In the genomic region with DNA sequence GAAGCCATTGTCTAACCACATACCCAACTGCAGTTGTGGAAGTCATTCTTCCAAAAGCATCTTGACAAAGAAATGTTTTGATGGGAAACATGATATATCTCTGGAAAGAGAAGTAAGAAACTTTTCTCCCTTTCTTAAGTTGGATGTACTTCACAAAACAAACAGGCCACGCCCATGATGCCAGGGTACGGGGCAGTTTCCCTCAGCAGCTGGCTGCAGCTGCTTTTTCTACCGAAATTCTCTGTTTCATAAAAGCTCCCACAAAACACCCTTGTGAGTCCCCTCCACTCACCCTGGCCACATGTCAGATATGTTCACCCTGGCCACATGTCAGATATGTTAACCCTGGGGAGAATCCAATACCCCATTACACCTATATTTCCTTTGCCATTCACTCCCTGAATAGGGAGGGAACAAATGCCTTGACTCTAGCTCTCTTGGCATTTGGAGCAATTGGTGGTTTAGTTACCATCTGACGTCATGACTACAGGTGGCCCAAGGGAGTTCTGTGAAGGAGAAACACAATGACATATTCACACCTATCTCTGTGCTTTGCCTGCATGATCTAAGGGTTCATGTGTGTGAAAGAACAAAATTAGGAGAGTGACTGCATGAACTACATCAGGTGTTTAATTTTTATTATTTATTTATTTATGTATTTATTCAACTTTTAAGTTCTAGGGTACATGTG, we compare ENCODE assay signal across 17 cellular contexts.
A peak's percentile ranks its signal among the peaks of the same experiment; 100 is the strongest.
DNase-seq lines count a peak whose midpoint lies in the region; ATAC-seq and TF ChIP-seq lines count a peak whose summit lies in the region.
"Had no signal": no experiment of that assay in that cellular context is flagged by ENCODE, and none has a peak within 500 bp of the region (broad histone marks: within the 10 kb centered on the region; RNA-seq: fewer than 3 reads in every experiment).

No MANE protein-coding gene starts in this region.

- peak overlapping the region; percentile 89 for H2BK120ac ChIP-seq in mesenchymal stem cell (ENCODE audit: low read depth, low read length)

- H3K4ac ChIP-seq in mesenchymal stem cell (ENCODE audit: low read depth in 1 of 2, low read length in 2 of 2), result no peak overlapping the region

- peak overlapping the region in 1 of 2 experiments; percentile 62 for H3K18ac ChIP-seq in mesenchymal stem cell (ENCODE audit: low read depth in 1 of 2, low read length in 2 of 2)

- H3K36me3 ChIP-seq in OCI-LY1 (ENCODE audit: insufficient read depth, low read length) (peaks cover 22% of the 10 kb centered on the region), mesenchymal stem cell (ENCODE audit: control insufficient read depth in 1 of 2, insufficient read depth in 2 of 2, low read depth in 1 of 2, low read length in 2 of 2) (peaks cover 4 to 6% of the 10 kb centered on the region in 2 experiments), vagina (no peaks in the 10 kb centered on the region), gastrocnemius medialis (no peaks in the 10 kb centered on the region)

- H3K9me3 ChIP-seq in OCI-LY1 (ENCODE audit: low read length) (no peaks in the 10 kb centered on the region), mesenchymal stem cell (ENCODE audit: control insufficient read depth, low read length) (no peaks in the 10 kb centered on the region), vagina (no peaks in the 10 kb centered on the region), gastrocnemius medialis (no peaks in the 10 kb centered on the region)

- H3K9ac ChIP-seq in OCI-LY1 (ENCODE audit: low read length) (no peak overlapping the region), mesenchymal stem cell (ENCODE audit: low read length) (no peak overlapping the region)

- H2BK5ac ChIP-seq in mesenchymal stem cell (ENCODE audit: low read depth, low read length, poor library complexity, severe bottlenecking), result no peak overlapping the region

- H4K20me1 ChIP-seq in OCI-LY1 (ENCODE audit: insufficient read depth, low read length), result no peaks in the 10 kb centered on the region

- ATAC-seq in gastrocnemius medialis (no peak), GM21619 (IDR thresholded peaks at IDR 0.05; ENCODE audit: unreplicated experiment) (no peak), HG03439 (IDR thresholded peaks at IDR 0.05; ENCODE audit: unreplicated experiment) (no peak)
- ATAC-seq: HCT116, PC-3, T-cell had no signal

- no peaks in the 10 kb centered on the region for H3K79me2 ChIP-seq in OCI-LY1 (ENCODE audit: insufficient read depth, low read length)

- H2AFZ ChIP-seq in OCI-LY1 (ENCODE audit: low read length) (no peak overlapping the region), mesenchymal stem cell (ENCODE audit: low read depth, low read length) (no peak overlapping the region)

- H3K4me3 ChIP-seq in OCI-LY1 (ENCODE audit: low read depth, low read length, poor library complexity, severe bottlenecking) (no peak overlapping the region), mesenchymal stem cell (ENCODE audit: insufficient read depth in 1 of 2, low read depth in 1 of 2, low read length in 2 of 2) (no peak overlapping the region), vagina (no peak overlapping the region), gastrocnemius medialis (no peak overlapping the region)

- H2BK15ac ChIP-seq in mesenchymal stem cell (ENCODE audit: low read depth, poor library complexity, severe bottlenecking), result no peak overlapping the region

- H3K27me3 ChIP-seq in OCI-LY1 (ENCODE audit: insufficient read depth, low read length), result no peaks in the 10 kb centered on the region
- no peaks in the 10 kb centered on the region for H3K27me3 ChIP-seq in mesenchymal stem cell (ENCODE audit: control insufficient read depth in 1 of 2, insufficient read depth in 1 of 2, low read length in 2 of 2)
- H3K27me3 ChIP-seq in vagina, result no peaks in the 10 kb centered on the region
- H3K27me3 ChIP-seq in gastrocnemius medialis, result no peaks in the 10 kb centered on the region

- H3K9me2 ChIP-seq in OCI-LY1 (ENCODE audit: low read depth, low read length), result no peaks in the 10 kb centered on the region

- H4K8ac ChIP-seq in mesenchymal stem cell (ENCODE audit: low read length), result no peak overlapping the region

- no peak overlapping the region for H3K23ac ChIP-seq in mesenchymal stem cell (ENCODE audit: low read length in 2 of 2)

- in situ Hi-C loops in gastrocnemius medialis (cut with MboI; ENCODE audit: low sequenced_read_pairs in 4 of 4), result no loop called here

- H3K4me1 ChIP-seq in OCI-LY1 (ENCODE audit: insufficient read depth, low read length, severe bottlenecking), result peaks cover 11% of the 10 kb centered on the region
- H3K4me1 ChIP-seq in mesenchymal stem cell (ENCODE audit: control insufficient read depth, insufficient read depth, low read depth, low read length), result no peaks in the 10 kb centered on the region
- peaks cover 47% of the 10 kb centered on the region for H3K4me1 ChIP-seq in vagina
- H3K4me1 ChIP-seq in gastrocnemius medialis, result peaks cover 31 to 35% of the 10 kb centered on the region in 2 donors

- H3F3A ChIP-seq in OCI-LY1 (ENCODE audit: insufficient read depth, low read length), result no peaks in the 10 kb centered on the region

- H3K27ac ChIP-seq in OCI-LY1 (ENCODE audit: low read depth, low read length, poor library complexity, severe bottlenecking) (peak overlapping the region; percentile 40), mesenchymal stem cell (ENCODE audit: low read length, poor library complexity, severe bottlenecking) (no peak overlapping the region), vagina (peak overlapping the region; percentile 74), gastrocnemius medialis (no peak overlapping the region)

- TF ChIP-seq CTCF in OCI-LY1 (IDR thresholded peaks at IDR 0.05; ENCODE audit: low read length) (no peak), vagina (IDR thresholded peaks at IDR 0.05) (no peak), gastrocnemius medialis (IDR thresholded peaks at IDR 0.05 in 4 of 5, conservative IDR thresholded peaks at IDR 0.05 in 1 of 5) (no peak)

- no peak for TF ChIP-seq POLR2A in vagina (IDR thresholded peaks at IDR 0.05)
- no peak for TF ChIP-seq POLR2A in gastrocnemius medialis (IDR thresholded peaks at IDR 0.05)

- H3K4me2 ChIP-seq in OCI-LY1 (ENCODE audit: low read length) (no peak overlapping the region), mesenchymal stem cell (ENCODE audit: low read length, poor library complexity, severe bottlenecking) (no peak overlapping the region)

- no peak overlapping the region for H3K14ac ChIP-seq in mesenchymal stem cell (ENCODE audit: low read length in 2 of 2)

- WGBS in mesenchymal stem cell, result 88% methylated on average over 3 of the region's 4 CpGs

- peak overlapping the region in 1 of 2 experiments; percentile 77 for H2BK12ac ChIP-seq in mesenchymal stem cell (ENCODE audit: low read length in 2 of 2)

- no peak overlapping the region for H2AK5ac ChIP-seq in mesenchymal stem cell (ENCODE audit: low read length, severe bottlenecking)

- peaks cover 10% of the 10 kb centered on the region for H3K79me1 ChIP-seq in mesenchymal stem cell (replicated peaks; ENCODE audit: low read length, poor library complexity, severe bottlenecking)

- intact Hi-C loops in vagina (cut with DNase I) (no loop called here), gastrocnemius medialis (cut with DNase I; ENCODE audit: low total_unique reads) (no loop called here)

- DNase-seq in NCI-H2171 treated with DMSO at 0.1 percent for 48 hours (lab: John Stamatoyannopoulos, UW), result peak; percentile 30
- DNase-seq in NCI-H2171 (lab: John Stamatoyannopoulos, UW), result no peak
- no peak for DNase-seq in mesenchymal stem cell
- no peak for DNase-seq in vagina (ENCODE audit: extremely low spot score in 2 of 2)
- DNase-seq in gastrocnemius medialis, result no peak
- DNase-seq: GF-D8; KG1; MM.1S; NCI-H187 treated with DMSO at 0.1 percent for 48 hours; NCI-H526; NK-92 treated with Interleukin-12 subunit alpha and Interleukin-12 subunit beta, amount 100 ng/mL, for 24 hours; PC-3; T-cell had no signal

- H4K91ac ChIP-seq in mesenchymal stem cell (ENCODE audit: low read length), result no peak overlapping the region

Comparison
In these comparisons a context has a peak if more than half of its experiments do, and no peak if none do; other contexts are left out.
1. H3K27ac ChIP-seq: peak in OCI-LY1 (single experiment) and vagina (single experiment); none in mesenchymal stem cell (single experiment) and gastrocnemius medialis (0 of 4).